2 cellular contexts compared by ENCODE assay signal in genomic region chr4:17597517-17597916, GRCh38.
TF ChIP-seq lines count a peak whose summit lies in the region.

No MANE protein-coding gene starts in this region.

TF ChIP-seq in IMR-90, 13 proteins besides CTCF, POLR2A, EP300 and RAD21:
- TF ChIP-seq SMC3 (IDR thresholded peaks at IDR 0.05; ENCODE audit: low read depth, low read length), result no peak
- no peak for TF ChIP-seq CHD1 (IDR thresholded peaks at IDR 0.05; ENCODE audit: low read depth, low read length)
- TF ChIP-seq MXI1 (IDR thresholded peaks at IDR 0.05; ENCODE audit: borderline replicate concordance, low read depth, low read length), result no peak
- no peak for TF ChIP-seq ELK1 (IDR thresholded peaks at IDR 0.05; ENCODE audit: borderline replicate concordance, low read depth, low read length)
- no peak for TF ChIP-seq BHLHE40 (IDR thresholded peaks at IDR 0.05; ENCODE audit: low read depth, low read length)
- no peak for TF ChIP-seq MAZ (IDR thresholded peaks at IDR 0.05; ENCODE audit: borderline replicate concordance, low read depth, low read length)
TF ChIP-seq in IMR-90: peak in this region for 0.

TF ChIP-seq in GM12878, 131 proteins besides CTCF, POLR2A, EP300 and RAD21:
- TF ChIP-seq KDM1A (IDR thresholded peaks at IDR 0.05; ENCODE audit: borderline replicate concordance) (no peak), ZBTB40 (IDR thresholded peaks at IDR 0.05; ENCODE audit: borderline replicate concordance) (no peak), ATF3 (IDR thresholded peaks at IDR 0.05; ENCODE audit: borderline replicate concordance, extremely low read depth, low read depth, low read length) (no peak), POLR2AphosphoS2 (IDR thresholded peaks at IDR 0.05; ENCODE audit: low read depth, low read length) (no peak), BCL11A (IDR thresholded peaks at IDR 0.05; ENCODE audit: low read depth, low read length) (no peak), SIX5 (IDR thresholded peaks at IDR 0.05; ENCODE audit: low read depth, low read length, severe bottlenecking) (no peak), RBBP5 (conservative IDR thresholded peaks at IDR 0.05) (no peak), NKRF (conservative IDR thresholded peaks at IDR 0.05) (no peak), CUX1 (IDR thresholded peaks at IDR 0.05; ENCODE audit: insufficient replicate concordance, low read depth, low read length) (no peak), POU2F2 (IDR thresholded peaks at IDR 0.05; ENCODE audit: borderline replicate concordance, low read depth, low read length) (no peak)
